In the genomic region with DNA sequence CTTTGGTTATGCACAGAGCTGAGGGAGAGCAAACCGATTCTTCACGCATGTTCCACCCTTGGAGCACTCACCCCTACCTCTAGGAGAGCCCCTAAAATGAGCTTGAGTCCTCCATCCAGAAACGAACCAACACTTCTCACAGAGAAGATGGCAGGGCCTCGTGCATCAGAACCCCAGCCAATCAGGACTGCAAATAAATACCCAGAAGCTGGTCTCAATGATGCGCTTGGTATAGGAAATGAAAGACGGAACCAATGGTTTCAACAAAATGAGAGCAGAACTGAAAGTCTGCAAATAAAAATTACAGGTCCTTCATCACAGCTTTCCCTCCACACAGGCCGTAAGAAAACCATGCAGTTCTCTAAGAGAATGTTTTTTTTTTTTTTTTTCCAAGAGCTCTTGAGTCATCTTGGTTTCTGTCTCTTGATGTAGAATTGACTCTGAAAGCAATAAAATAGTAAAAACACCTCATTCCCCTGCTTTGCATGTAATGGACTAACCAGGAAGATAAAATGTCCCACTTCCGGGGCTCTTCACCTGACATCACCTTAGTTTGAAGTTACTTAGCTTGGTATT, we compare ENCODE assay signal across 9 cellular contexts. TPM values are rescaled to one million over a fixed set of nuclear protein-coding genes. Genes with fewer than 3 reads are reported as not detected.
DNase-seq lines count a peak whose midpoint lies in the region; ATAC-seq, FAIRE-seq and TF ChIP-seq lines count a peak whose summit lies in the region.
"Had no signal": no experiment of that assay in that cellular context is flagged by ENCODE, and none has a peak within 500 bp of the region (broad histone marks: within the 10 kb centered on the region; RNA-seq: fewer than 3 reads in every experiment).

No MANE protein-coding gene starts in this region.

- no peaks in the 10 kb centered on the region for H4K20me1 ChIP-seq in HepG2 (ENCODE audit: insufficient read depth, low read length)

- H3K27ac ChIP-seq in endodermal cell (ENCODE audit: low read depth, low read length) (no peak overlapping the region), HepG2 (ENCODE audit: extremely low read length, insufficient read depth, low read length) (no peak overlapping the region), breast epithelium (no peak overlapping the region)
- H3K27ac ChIP-seq: thoracic aorta had no signal

- 95 to 100% methylated on average over 1 to 8 of the region's 8 CpGs for WGBS in endodermal cell (ENCODE audit: insufficient coverage in 1 of 2, insufficient read length in 1 of 2), 2 experiments
- WGBS in HepG2 (ENCODE audit: low lambda C conversion rate), result 92% methylated on average over 8 of the region's 8 CpGs

- TF ChIP-seq POLR2A in HepG2 (IDR thresholded peaks at IDR 0.05; ENCODE audit: insufficient read depth in 1 of 2, low read depth in 2 of 2, low read length in 2 of 2), result no peak
- TF ChIP-seq POLR2A in breast epithelium (IDR thresholded peaks at IDR 0.05), result no peak

- H3K4me3 ChIP-seq in endodermal cell (ENCODE audit: low read length), result no peak overlapping the region
- H3K4me3 ChIP-seq in HepG2 (replicated peaks in 1 of 3; ENCODE audit: insufficient read depth in 1 of 3, low read depth in 2 of 3, low read length in 3 of 3), result no peak overlapping the region
- H3K4me3 ChIP-seq in breast epithelium, result no peak overlapping the region
- H3K4me3 ChIP-seq: thoracic aorta had no signal

- H3K9me3 ChIP-seq in endodermal cell (ENCODE audit: control insufficient read depth, low read length) (no peaks in the 10 kb centered on the region), HepG2 (ENCODE audit: low read length) (no peaks in the 10 kb centered on the region), breast epithelium (no peaks in the 10 kb centered on the region)
- H3K9me3 ChIP-seq: thoracic aorta had no signal

- H3K4me1 ChIP-seq in endodermal cell (ENCODE audit: control insufficient read depth, insufficient read depth, low read length), result peaks cover 3% of the 10 kb centered on the region
- H3K4me1 ChIP-seq in HepG2 (ENCODE audit: insufficient read depth, low read length), result peaks cover 77% of the 10 kb centered on the region
- peaks cover 0 to 7% of the 10 kb centered on the region in 2 donors for H3K4me1 ChIP-seq in breast epithelium

- H3K27me3 Mint-ChIP-seq in IgD-negative memory B cell (no peaks in the 10 kb centered on the region), endodermal cell (ENCODE audit: insufficient read depth) (peaks cover 44% of the 10 kb centered on the region)

- no peak for FAIRE-seq in HepG2 (lab: Jason Lieb, UNC)

- intact Hi-C loops in HepG2 (cut with micrococcal nuclease; ENCODE audit: unreplicated experiment), result no loop called here
- intact Hi-C loops in breast epithelium (cut with DNase I; ENCODE audit: low total_unique reads), result no loop called here

- POLR2A ChIA-PET in HepG2 (lab: Yijun Ruan, JAX), result interaction anchor here (0.9 to 2.2 kb wide), 5 partner anchors 14 to 148 kb away, joined by 3 to 12 read pairs (median 3); partner anchors contain the start of gene KLF6

- H3K36me3 ChIP-seq in endodermal cell (ENCODE audit: control insufficient read depth, insufficient read depth, low read length) (no peaks in the 10 kb centered on the region), HepG2 (replicated peaks in 1 of 2; ENCODE audit: control insufficient read depth in 1 of 2, insufficient read depth in 2 of 2, low read length in 2 of 2) (no peaks in the 10 kb centered on the region), breast epithelium (no peaks in the 10 kb centered on the region)
- H3K36me3 ChIP-seq: thoracic aorta had no signal

- H3K27ac Mint-ChIP-seq in IgD-negative memory B cell, result peak overlapping the region; percentile 85 to 94 (median 89)
- H3K27ac Mint-ChIP-seq in endodermal cell, result no peak overlapping the region

- no peaks in the 10 kb centered on the region for H3K27me3 ChIP-seq in endodermal cell (ENCODE audit: control insufficient read depth, insufficient read depth, low read length, poor library complexity, severe bottlenecking)
- peaks cover 0 to 11% of the 10 kb centered on the region in 2 experiments; a peak in 3 of 5 replicates for H3K27me3 ChIP-seq in HepG2 (ENCODE audit: control insufficient read depth in 1 of 2, insufficient read depth in 2 of 2, low read length in 2 of 2)
- H3K27me3 ChIP-seq in breast epithelium, result no peaks in the 10 kb centered on the region

- TF ChIP-seq CTCF in endodermal cell (conservative IDR thresholded peaks at IDR 0.05) (no peak), HepG2 (CRISPR knock-in tag; IDR thresholded peaks at IDR 0.05) (no peak), breast epithelium (IDR thresholded peaks at IDR 0.05) (no peak)

- in situ Hi-C loops in HepG2 (cut with HindIII; ENCODE audit: extremely low pct_ligation_motif_present, low pct_unique_long_range_greater_than_20kb), result loop anchor here (25.0 kb wide), 1 partner anchor 524 kb away; no protein-coding TSS in a partner anchor

- no peak overlapping the region for H3K4me2 ChIP-seq in HepG2 (ENCODE audit: low read depth, low read length)

- H3K4me1 Mint-ChIP-seq in IgD-negative memory B cell, result peaks cover 39 to 53% (median 43%) of the 10 kb centered on the region in 3 donors
- peaks cover 21% of the 10 kb centered on the region for H3K4me1 Mint-ChIP-seq in endodermal cell

- H3K79me2 ChIP-seq in HepG2 (ENCODE audit: insufficient read depth, low read length), result no peaks in the 10 kb centered on the region

- ATAC-seq in GM21447 (IDR thresholded peaks at IDR 0.05; ENCODE audit: unreplicated experiment), result peak; percentile 45
- no peak for ATAC-seq in HepG2

- CTCF ChIA-PET in HepG2 (lab: Yijun Ruan, JAX; ENCODE audit: low intra/inter-chr PET ratio, low total read pairs), result no interaction called here

- H3K9me3 Mint-ChIP-seq in IgD-negative memory B cell, result peaks cover 2 to 13% (median 8%) of the 10 kb centered on the region in 3 donors
- H3K9me3 Mint-ChIP-seq in endodermal cell, result no peaks in the 10 kb centered on the region

- no peak for TF ChIP-seq RAD21 in HepG2 (CRISPR knock-in tag; IDR thresholded peaks at IDR 0.05)

- no peak for TF ChIP-seq EP300 in HepG2 (IDR thresholded peaks at IDR 0.05; ENCODE audit: low read depth in 2 of 2, low read length in 2 of 2)
- TF ChIP-seq EP300 in HepG2 (CRISPR knock-in tag; IDR thresholded peaks at IDR 0.05; ENCODE audit: borderline replicate concordance), result no peak

- H2AFZ ChIP-seq in HepG2 (ENCODE audit: low read length), result no peak overlapping the region

- H3K4me3 Mint-ChIP-seq in IgD-negative memory B cell (peak overlapping the region; percentile 6 to 87 (median 77)), endodermal cell (no peak overlapping the region)

- H3K9ac ChIP-seq in endodermal cell (ENCODE audit: extremely low read depth, low read length, poor library complexity, severe bottlenecking), result no peak overlapping the region
- H3K9ac ChIP-seq in HepG2 (ENCODE audit: insufficient read depth, low read depth, low read length), result no peak overlapping the region

- BruUV-seq in HepG2 (replicated peaks; lab: Mats Ljungman, UMichigan), result no TSS peak

- DNase-seq in EL (peak; percentile 36), endodermal cell (peak; percentile 27), NCI-H1105 (lab: John Stamatoyannopoulos, UW) (no peak), middle frontal gyrus (ENCODE audit: extremely low spot score, low spot score) (no peak), HepG2 (ENCODE audit: low spot score) (no peak), breast epithelium (ENCODE audit: low spot score in 2 of 2) (no peak)

- H3K36me3 Mint-ChIP-seq in IgD-negative memory B cell (peaks cover 11% of the 10 kb centered on the region), endodermal cell (ENCODE audit: low read depth) (no peaks in the 10 kb centered on the region)

TF ChIP-seq in HepG2, 621 proteins besides CTCF, POLR2A, EP300 and RAD21 (continues in another document):
- TF ChIP-seq HOXD1 (CRISPR knock-in tag; IDR thresholded peaks at IDR 0.05), result no peak

RNA-seq across cellular contexts. Expression of gene KLF6, which starts 23.8 kb away (rescaled TPM):
- 1,101 TPM for polyA plus RNA-seq in IgD-negative memory B cell
- total RNA-seq in endodermal cell, result 10 to 100 TPM; 59.0 to 71.2 TPM
- 36.4 TPM for polyA plus RNA-seq in endodermal cell (2013, experiment 1 of 2)
- polyA plus RNA-seq in endodermal cell (2013, experiment 2 of 2), result 43.6 TPM
- total RNA-seq in HepG2 (2016; rRNA removed; fragmentation: Illumina TruSeq; extraction: Trizol), result 13.5 and 27.0 TPM in 2 replicates
- 17.4 and 21.1 TPM in 2 replicates for total RNA-seq in HepG2 (2016; cell fraction: cytosol; rRNA removed; fragmentation: Illumina TruSeq; extraction: Trizol; ENCODE audit: low read depth)
- 13.7 and 28.9 TPM in 2 replicates for total RNA-seq in HepG2 (2016; cell fraction: insoluble cytoplasmic fraction; rRNA removed; fragmentation: Illumina TruSeq; extraction: Trizol)
- total RNA-seq in HepG2 (2016; cell fraction: membrane; rRNA removed; fragmentation: Illumina TruSeq; extraction: Trizol), result 23.0 and 29.0 TPM in 2 replicates
- total RNA-seq in HepG2 (2016; cell fraction: nucleus; rRNA removed; fragmentation: Illumina TruSeq; extraction: Trizol), result 106 and 113 TPM in 2 replicates
- 71.9 and 75.4 TPM in 2 replicates for polyA plus RNA-seq in HepG2 (2011; rRNA removed)
- polyA plus RNA-seq in HepG2 (2011; cell fraction: cytosol; rRNA removed), result 35.6 and 36.3 TPM in 2 replicates
- polyA plus RNA-seq in HepG2 (2011; cell fraction: nucleus; rRNA removed), result 201 and 233 TPM in 2 replicates
- 28.6 and 64.6 TPM in 2 replicates for polyA plus RNA-seq in HepG2 (2012)
- polyA plus RNA-seq in HepG2 (2016; cell fraction: cytosol; fragmentation: Illumina TruSeq; extraction: Trizol; ENCODE audit: low read depth), result 2.8 and 3.6 TPM in 2 replicates
- polyA plus RNA-seq in HepG2 (2016; cell fraction: insoluble cytoplasmic fraction; fragmentation: Illumina TruSeq; extraction: Trizol; ENCODE audit: low read depth), result 25.4 and 29.8 TPM in 2 replicates
- polyA plus RNA-seq in HepG2 (2016; cell fraction: membrane; fragmentation: Illumina TruSeq; extraction: Trizol; ENCODE audit: low read depth), result 11.0 and 14.7 TPM in 2 replicates
- 165 and 176 TPM in 2 replicates for polyA plus RNA-seq in HepG2 (2016; cell fraction: nucleus; fragmentation: Illumina TruSeq; extraction: Trizol; ENCODE audit: insufficient read depth, low read depth)
- polyA minus RNA-seq in HepG2 (2011; rRNA and poly(A)+ RNA removed; ENCODE audit: low replicate concordance), result 46.3 and 318 TPM in 2 replicates
- 50.8 and 67.4 TPM in 2 replicates for polyA minus RNA-seq in HepG2 (2011; cell fraction: cytosol; rRNA and poly(A)+ RNA removed)
- polyA minus RNA-seq in HepG2 (2011; cell fraction: nucleus; rRNA and poly(A)+ RNA removed), result 544 and 615 TPM in 2 replicates
- total RNA-seq in breast epithelium, result 100 to 1,000 TPM; 132 to 347 (median 186) TPM

Comparison
In these comparisons a context has a peak if more than half of its experiments do, and no peak if none do; other contexts are left out.
1. DNase-seq: peak in EL (single experiment) and endodermal cell (single experiment); none in NCI-H1105 (single experiment), middle frontal gyrus (single experiment), HepG2 (single experiment) and breast epithelium (0 of 2).